Comparison of ENCODE assay signal across 15 cellular contexts in the genomic region with DNA sequence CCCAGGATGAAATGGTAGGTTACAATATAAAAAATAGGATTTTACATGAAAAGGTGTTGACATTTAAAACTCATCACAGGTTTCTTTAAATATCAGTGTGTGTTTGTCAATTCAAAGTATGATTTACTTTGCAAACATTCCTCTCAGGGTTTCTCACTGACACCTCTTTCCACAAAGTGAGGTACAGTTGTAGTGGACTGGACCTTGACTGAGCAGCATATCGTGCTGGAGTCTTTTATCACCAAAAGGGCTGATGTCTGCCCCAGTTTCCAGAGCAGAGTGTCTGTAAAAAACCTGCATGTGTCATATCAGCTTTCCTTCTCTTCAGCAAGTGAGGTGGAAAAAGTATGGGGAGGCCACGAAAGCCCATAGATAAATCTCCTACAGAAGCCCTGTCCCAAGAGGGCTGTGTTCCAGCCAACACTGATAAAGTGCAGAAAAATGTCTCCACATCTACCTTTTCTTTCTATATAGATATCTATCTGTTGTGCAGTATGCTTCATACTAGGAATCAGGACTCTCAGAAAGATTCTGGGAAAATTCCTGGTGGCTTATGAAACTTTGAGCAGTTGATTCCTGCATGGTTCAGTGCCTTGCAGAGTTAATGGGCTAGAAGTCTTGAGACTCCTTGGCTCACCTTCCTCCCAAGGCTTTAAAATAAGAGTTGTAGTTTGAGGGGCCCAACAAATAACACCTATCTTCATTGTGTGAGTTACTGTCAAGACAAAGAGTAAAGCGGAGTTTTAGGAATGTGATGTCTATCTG. TPM values are rescaled to one million over a fixed set of nuclear protein-coding genes. Genes with fewer than 3 reads are reported as not detected.
DNase-seq lines count a peak whose midpoint lies in the region; ATAC-seq, FAIRE-seq and TF ChIP-seq lines count a peak whose summit lies in the region.
"Had no signal": no experiment of that assay in that cellular context is flagged by ENCODE, and none has a peak within 500 bp of the region (broad histone marks: within the 10 kb centered on the region; RNA-seq: fewer than 3 reads in every experiment).

No MANE protein-coding gene starts in this region.

- DNase-seq in M059J (ENCODE audit: low read depth): peak; percentile 50
- no peak for DNase-seq in breast epithelium (ENCODE audit: low spot score in 2 of 2)
- peak; percentile 55 for DNase-seq in kidney tubule cell (ENCODE audit: low spot score)
- no peak for DNase-seq in T-cell
- no peak for DNase-seq in GM19239 (ENCODE audit: insufficient read length, low spot score)
- no peak for DNase-seq in NK-92 treated with Interleukin-12 subunit alpha and Interleukin-12 subunit beta, amount 100 ng/mL, for 24 hours (lab: John Stamatoyannopoulos, UW)
- no peak for DNase-seq in stimulated activated CD4-positive, alpha-beta T cell treated with anti-CD3 and anti-CD28 coated beads, Interleukin-15, amount 100 ng/mL, for 24 hours
- DNase-seq: NCI-H1417 treated with DMSO at 0.1 percent for 48 hours, NCI-H446 had no signal

- ATAC-seq in T-cell (replicated peaks in 1 of 4): no peak
- ATAC-seq: GM23338 had no signal

- POLR2A ChIA-PET in T-cell (lab: Charles Lee): no interaction called here

- H3K36me3 Mint-ChIP-seq in T-cell: peaks cover 35% of the 10 kb centered on the region

- peak overlapping the region; percentile 65 to 79 for H3K27ac ChIP-seq in breast epithelium
- H3K27ac ChIP-seq: neutrophil had no signal

- no peaks in the 10 kb centered on the region for H3K4me1 Mint-ChIP-seq in T-cell
- H3K4me1 Mint-ChIP-seq: activated naive CD4-positive, alpha-beta T cell treated with anti-CD3 and anti-CD28 coated beads, Interleukin-2, amount 50 U/mL, for 24 hours; B cell; GM23338 had no signal

- FAIRE-seq in GM19239 (lab: Jason Lieb, UNC): no peak

- no peak for TF ChIP-seq CTCF in breast epithelium (IDR thresholded peaks at IDR 0.05)

- no peak overlapping the region for H3K27ac Mint-ChIP-seq in T-cell
- H3K27ac Mint-ChIP-seq: activated naive CD4-positive, alpha-beta T cell treated with anti-CD3 and anti-CD28 coated beads, Interleukin-2, amount 50 U/mL, for 24 hours; B cell; GM23338 had no signal

- no peak for TF ChIP-seq POLR2A in breast epithelium (IDR thresholded peaks at IDR 0.05)

- intact Hi-C loops in breast epithelium (cut with DNase I; ENCODE audit: low total_unique reads): no loop called here

- H3K9me3 ChIP-seq in breast epithelium (peaks cover 0 to 8% of the 10 kb centered on the region in 2 donors), skeletal muscle satellite cell (replicated peaks; ENCODE audit: low read length) (peaks cover 4% of the 10 kb centered on the region)
- H3K9me3 ChIP-seq: neutrophil had no signal

- peak overlapping the region; percentile 76 for H3K4me2 ChIP-seq in skeletal muscle satellite cell (ENCODE audit: low read length)
- H3K4me2 ChIP-seq: GM23338 had no signal

- H3K9me3 Mint-ChIP-seq in T-cell: no peaks in the 10 kb centered on the region
- H3K9me3 Mint-ChIP-seq: activated naive CD4-positive, alpha-beta T cell treated with anti-CD3 and anti-CD28 coated beads, Interleukin-2, amount 50 U/mL, for 24 hours had no signal

- H3K27me3 ChIP-seq in breast epithelium (no peaks in the 10 kb centered on the region), skeletal muscle satellite cell (ENCODE audit: control insufficient read depth, insufficient read depth, low read length) (no peaks in the 10 kb centered on the region)
- H3K27me3 ChIP-seq: neutrophil had no signal

- H3K4me1 ChIP-seq in breast epithelium (no peaks in the 10 kb centered on the region), skeletal muscle satellite cell (ENCODE audit: control insufficient read depth, insufficient read depth, low read length) (peaks cover 21% of the 10 kb centered on the region)

- H3K9ac ChIP-seq in skeletal muscle satellite cell (ENCODE audit: low read depth, low read length): peak overlapping the region; percentile 22

- H3K4me3 Mint-ChIP-seq in T-cell: no peak overlapping the region
- H3K4me3 Mint-ChIP-seq: activated naive CD4-positive, alpha-beta T cell treated with anti-CD3 and anti-CD28 coated beads, Interleukin-2, amount 50 U/mL, for 24 hours; B cell; GM23338 had no signal

- H3K4me3 ChIP-seq in breast epithelium (no peak overlapping the region), skeletal muscle satellite cell (ENCODE audit: low read length) (peak overlapping the region; percentile 54)
- H3K4me3 ChIP-seq: GM23338, lung had no signal

- CTCF ChIA-PET in T-cell (lab: Charles Lee): no interaction called here

- no peaks in the 10 kb centered on the region for H3K36me3 ChIP-seq in breast epithelium
- no peaks in the 10 kb centered on the region for H3K36me3 ChIP-seq in skeletal muscle satellite cell (ENCODE audit: insufficient read depth, low read length)
- H3K36me3 ChIP-seq: neutrophil had no signal

- no peaks in the 10 kb centered on the region for H3K27me3 Mint-ChIP-seq in T-cell
- H3K27me3 Mint-ChIP-seq: activated naive CD4-positive, alpha-beta T cell treated with anti-CD3 and anti-CD28 coated beads, Interleukin-2, amount 50 U/mL, for 24 hours; B cell had no signal

RNA-seq across cellular contexts. Expression of gene ACYP2, which starts 6.9 kb away (rescaled TPM):
- 21.6 and 24.6 TPM in 2 replicates for total RNA-seq in M059J (2014; rRNA removed; shearing (Covaris generic))
- total RNA-seq in breast epithelium (10 to 100 TPM; 19.3 to 39.2 (median 27.8) TPM), T-cell (10 to 100 TPM; 13.8 to 18.8 (median 15.3) TPM)
- total RNA-seq in skeletal muscle satellite cell (2012; rRNA removed): 8.4 and 10.0 TPM in 2 replicates

Comparison
In these comparisons a context has a peak if more than half of its experiments do, and no peak if none do; other contexts are left out.
1. DNase-seq: peak in M059J (single experiment) and kidney tubule cell (single experiment); none in breast epithelium (0 of 2), T-cell (0 of 34), GM19239 (single experiment), NK-92 treated with Interleukin-12 subunit alpha and Interleukin-12 subunit beta, amount 100 ng/mL, for 24 hours (single experiment) and stimulated activated CD4-positive, alpha-beta T cell treated with anti-CD3 and anti-CD28 coated beads, Interleukin-15, amount 100 ng/mL, for 24 hours (single experiment).